ENCODE assay signal across 27 cellular contexts in genomic region chr6:106237286-106237685, GRCh38.
"Had no signal": no experiment of that assay in that cellular context is flagged by ENCODE, and none has a peak within 500 bp of the region (broad histone marks: within the 10 kb centered on the region; RNA-seq: fewer than 3 reads in every experiment).

No MANE protein-coding gene starts in this region.

- H3K27me3 ChIP-seq: stomach, suprapubic skin, testis, thyroid gland, tibial artery, tibial nerve, transverse colon, upper lobe of left lung, upper lobe of right lung, uterus, vagina had no signal

- H3K9me3 ChIP-seq: suprapubic skin, testis, thoracic aorta, thyroid gland, tibial artery, tibial nerve, transverse colon, upper lobe of left lung, upper lobe of right lung, uterus, vagina had no signal

- H3K36me3 ChIP-seq: suprapubic skin, thoracic aorta, thyroid gland, transverse colon, upper lobe of left lung, upper lobe of right lung, uterus, vagina had no signal

- H3K27ac ChIP-seq: stomach, suprapubic skin, testis, thoracic aorta, thyroid gland, tibial artery, tibial nerve, transverse colon, upper lobe of left lung, upper lobe of right lung, uterus, vagina had no signal

- H3K4me1 ChIP-seq: stomach, suprapubic skin, testis, thyroid gland, tibial artery, tibial nerve, transverse colon, upper lobe of left lung, upper lobe of right lung, uterus, vagina had no signal

- H3K4me3 ChIP-seq: stomach, suprapubic skin, testis, thoracic aorta, thyroid gland, tibial artery, tibial nerve, transverse colon, upper lobe of left lung, upper lobe of right lung, uterus, vagina had no signal

- DNase-seq: stimulated activated CD4-positive, alpha-beta T cell treated with anti-CD3 and anti-CD28 coated beads, Interleukin-2, amount 100 ng/mL, for 48 hours; stimulated activated CD4-positive, alpha-beta T cell treated with anti-CD3 and anti-CD28 coated beads, Interleukin-4, amount 100 ng/mL, for 1 hour; stimulated activated CD4-positive, alpha-beta T cell treated with anti-CD3 and anti-CD28 coated beads, Interleukin-4, amount 100 ng/mL, for 24 hours; stimulated activated CD4-positive, alpha-beta T cell treated with anti-CD3 and anti-CD28 coated beads, Interleukin-4, amount 100 ng/mL, for 4 hours; stimulated activated CD8-positive, alpha-beta memory T cell treated with anti-CD3 and anti-CD28 coated beads, Interleukin-4, amount 100 ng/mL, for 48 hours; stimulated activated naive B cell treated with anti-CD40 and anti-IgM and Interleukin-4, amounts not matched to agents 10 μg/mL and 1 μg/mL and 100 μg/mL, for 72 hours; stimulated activated naive CD4-positive, alpha-beta T cell; stimulated activated naive CD4-positive, alpha-beta T cell treated with Interleukin-2 at 50 U/mL for 16 hours; stimulated activated naive CD8-positive, alpha-beta T cell treated with anti-CD3 and anti-CD28 coated beads, Interleukin-15, amount 100 ng/mL, for 72 hours; stimulated activated naive CD8-positive, alpha-beta T cell treated with anti-CD3 and anti-CD28 coated beads, Interleukin-15, Interleukin-2, amounts not matched to agents 100 U/mL and 50 U/mL, for 24 hours; stomach; substantia nigra; testis; thyroid gland; tibial artery; transverse colon; trophoblast cell; upper lobe of left lung; upper lobe of right lung; uterus had no signal

- ATAC-seq: stimulated activated effector memory CD8-positive, alpha-beta T cell treated with anti-CD3 and anti-CD28 coated beads, Interleukin-12 subunit alpha, Interleukin-12 subunit beta, amount 100 ng/mL, for 72 hours; stimulated activated memory B cell treated with anti-CD40 and anti-IgM and Interleukin-4, amounts not matched to agents 10 μg/mL and 1 μg/mL and 100 μg/mL, for 72 hours; stimulated activated naive B cell treated with anti-CD40 and anti-IgM and Interleukin-4, amounts not matched to agents 10 μg/mL and 1 μg/mL and 100 μg/mL, for 72 hours; stimulated activated naive CD8-positive, alpha-beta T cell treated with anti-CD3 and anti-CD28 coated beads, Interleukin-15, amount 100 ng/mL, for 72 hours; stimulated activated naive CD8-positive, alpha-beta T cell treated with anti-CD3 and anti-CD28 coated beads, Interleukin-15, Interleukin-2, amounts not matched to agents 100 U/mL and 50 U/mL, for 24 hours; upper lobe of right lung had no signal

- FAIRE-seq: urothelium cell line had no signal
